11 cellular contexts compared by ENCODE assay signal in genomic region chr17:15265131-15265530, GRCh38. TPM values are rescaled to one million over a fixed set of nuclear protein-coding genes. Genes with fewer than 3 reads are reported as not detected.
DNase-seq lines count a peak whose midpoint lies in the region; ATAC-seq and TF ChIP-seq lines count a peak whose summit lies in the region.
"Had no signal": no experiment of that assay in that cellular context is flagged by ENCODE, and none has a peak within 500 bp of the region (broad histone marks: within the 10 kb centered on the region; RNA-seq: fewer than 3 reads in every experiment).

Gene PMP22, minus strand, starts transcription at chr17:15265326. Its CDS starts 4,599 bp downstream, at chr17:15260727.

- intact Hi-C loops in adrenal gland (cut with DNase I) = no loop called here
- intact Hi-C loops in uterus (cut with DNase I; ENCODE audit: low total_unique reads) = no loop called here

- TF ChIP-seq CTCF in adrenal gland (IDR thresholded peaks at IDR 0.05) (peak in 1 of 6 experiments; percentile 17), omental fat pad (IDR thresholded peaks at IDR 0.05) (no peak), uterus (IDR thresholded peaks at IDR 0.05) (no peak)

- peaks cover 1 to 15% of the 10 kb centered on the region in 2 donors for H3K4me1 ChIP-seq in adrenal gland (replicated peaks in 1 of 2)
- peaks cover 0 to 3% of the 10 kb centered on the region in 2 donors for H3K4me1 ChIP-seq in uterus

- no peak within 1 kb of the TSS for H3K4me3 ChIP-seq in adrenal gland
- H3K4me3 ChIP-seq in uterus = peak within 1 kb of the TSS; percentile 1 to 10

- H3K36me3 ChIP-seq in adrenal gland (replicated peaks in 1 of 2) (no peaks in the 10 kb centered on the region), uterus (no peaks in the 10 kb centered on the region)

- TF ChIP-seq POLR2A in adrenal gland (IDR thresholded peaks at IDR 0.05) (no peak), uterus (IDR thresholded peaks at IDR 0.05) (no peak)

- no peak for DNase-seq in adrenal gland
- no peak for DNase-seq in glomerular endothelial cell (ENCODE audit: extremely low read depth, low read depth, low spot score)
- DNase-seq in omental fat pad (ENCODE audit: low spot score) = no peak
- DNase-seq in uterus = peak; percentile 52 to 58
- no peak for DNase-seq in DMS53 treated with DMSO at 0.1 percent for 48 hours (lab: John Stamatoyannopoulos, UW; ENCODE audit: unreplicated experiment)
- DNase-seq in T-helper 9 cell = no peak
- DNase-seq: effector CD4-positive, alpha-beta T cell; GF-D8; NCI-H524 treated with DMSO at 0.1 percent for 48 hours; T-helper 17 cell had no signal

- H3K27me3 ChIP-seq in adrenal gland = no peaks in the 10 kb centered on the region
- no peaks in the 10 kb centered on the region for H3K27me3 ChIP-seq in uterus

- H3K9me3 ChIP-seq in adrenal gland (replicated peaks in 1 of 3) (no peaks in the 10 kb centered on the region), uterus (no peaks in the 10 kb centered on the region)

- H3K27ac ChIP-seq in adrenal gland (no peak within 1 kb of the TSS), uterus (peak within 1 kb of the TSS; percentile 98 to 99)

- WGBS in adrenal gland, 4 donors = 62 to 82% (median 73%) methylated on average over 4 to 6 of the region's 6 CpGs

- ATAC-seq in omental fat pad (ENCODE audit: low FRiP score) = no peak
- no peak for ATAC-seq in HG02973 (IDR thresholded peaks at IDR 0.05; ENCODE audit: unreplicated experiment)
- ATAC-seq: T-helper 17 cell had no signal

RNA-seq across cellular contexts. Expression of gene PMP22, which starts in this region (rescaled TPM):
- total RNA-seq in adrenal gland (100 to 1,000 TPM in 2 of 8 donors, 10 to 100 TPM in 6; 35.7 to 142 (median 91.7) TPM), glomerular endothelial cell (267 and 271 TPM in 2 replicates), omental fat pad (100 to 1,000 TPM; 224 to 387 (median 297) TPM), uterus (100 to 1,000 TPM; 104 to 246 (median 155) TPM)
- polyA plus RNA-seq in adrenal gland = 10 to 100 TPM; 17.1 to 54.1 (median 45.6) TPM
- total RNA-seq: T-helper 17 cell had no signal

Comparison
In these comparisons a context has a peak if more than half of its experiments do, and no peak if none do; other contexts are left out.
1. DNase-seq: peak in uterus (2 of 2); none in adrenal gland (0 of 7), glomerular endothelial cell (single experiment), omental fat pad (single experiment), DMS53 treated with DMSO at 0.1 percent for 48 hours (single experiment) and T-helper 9 cell (single experiment).
2. H3K27ac ChIP-seq: peak in uterus (2 of 2); none in adrenal gland (0 of 5).
3. H3K4me3 ChIP-seq: peak in uterus (2 of 2); none in adrenal gland (0 of 4).